ENCODE assay signal across 20 cellular contexts in the genomic region with DNA sequence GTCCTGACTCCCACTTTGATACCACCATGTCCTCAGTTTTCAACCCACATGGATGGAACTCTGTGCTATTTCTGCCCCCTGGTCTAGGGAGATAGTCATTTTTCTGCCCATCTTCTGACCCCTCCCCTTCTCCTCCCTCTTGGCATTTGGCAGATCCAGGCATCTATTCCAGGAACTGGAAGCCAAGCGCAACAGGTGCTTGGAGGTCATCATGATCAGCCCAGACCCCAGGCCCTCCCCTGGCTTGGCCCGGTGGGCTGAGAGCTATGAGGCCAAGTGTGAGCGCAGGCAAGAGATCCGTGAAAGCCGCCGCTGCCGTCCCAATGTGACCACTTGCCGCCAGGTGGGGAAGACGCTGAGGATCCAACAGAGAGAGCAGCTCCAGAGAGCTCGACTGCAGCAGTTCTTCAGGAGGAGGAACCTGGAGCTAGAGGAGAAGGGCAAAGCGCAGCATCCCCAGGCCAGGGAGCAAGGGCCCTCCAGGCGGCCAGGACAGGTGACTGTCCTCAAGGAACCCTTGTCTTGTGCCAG. TPM values are rescaled to one million over a fixed set of nuclear protein-coding genes. Genes with fewer than 3 reads are reported as not detected.
DNase-seq lines count a peak whose midpoint lies in the region; ATAC-seq and TF ChIP-seq lines count a peak whose summit lies in the region.
"Had no signal": no experiment of that assay in that cellular context is flagged by ENCODE, and none has a peak within 500 bp of the region (broad histone marks: within the 10 kb centered on the region; RNA-seq: fewer than 3 reads in every experiment).

No MANE protein-coding gene starts in this region.

- no peak overlapping the region for H3K27ac ChIP-seq in CD8-positive, alpha-beta memory T cell (ENCODE audit: low read depth, low read length)
- H3K27ac ChIP-seq in neural progenitor cell (no peak overlapping the region), vagina (no peak overlapping the region)
- H3K27ac ChIP-seq: A549, heart right ventricle, suprapubic skin had no signal

- H3K27me3 Mint-ChIP-seq in activated CD4-positive, alpha-beta T cell treated with anti-CD3 and anti-CD28 coated beads, Interleukin-2, amount 10 ng/mL, durations not matched to agents 7 days and 5 days, result no peaks in the 10 kb centered on the region
- no peaks in the 10 kb centered on the region for H3K27me3 Mint-ChIP-seq in CD8-positive, alpha-beta memory T cell
- no peaks in the 10 kb centered on the region for H3K27me3 Mint-ChIP-seq in activated naive CD8-positive, alpha-beta T cell treated with anti-CD3 and anti-CD28 coated beads, Interleukin-2, amount 10 ng/mL, durations not matched to agents 7 days and 5 days
- H3K27me3 Mint-ChIP-seq in neural progenitor cell (ENCODE audit: insufficient read depth, low read depth), result peaks cover 9% of the 10 kb centered on the region

- no peaks in the 10 kb centered on the region for H4K20me1 ChIP-seq in neural progenitor cell (ENCODE audit: low read depth)

- CTCF ChIA-PET in activated CD4-positive, alpha-beta T cell treated with anti-CD3 and anti-CD28 coated beads, Interleukin-2, amount 10 ng/mL, durations not matched to agents 7 days and 5 days (lab: Charles Lee), result interaction anchor here (1.0 to 4.4 kb wide), 5 partner anchors 9 to 67 kb away, joined by 3 to 21 read pairs (median 3); no protein-coding TSS in a partner anchor
- CTCF ChIA-PET in CD8-positive, alpha-beta memory T cell (lab: Charles Lee), result interaction anchor here (17.3 kb wide), 1 partner anchor 9 kb away, joined by 255 read pairs; a partner anchor contains a TSS

- H3K9me3 Mint-ChIP-seq in activated CD4-positive, alpha-beta T cell treated with anti-CD3 and anti-CD28 coated beads, Interleukin-2, amount 10 ng/mL, durations not matched to agents 7 days and 5 days, result no peaks in the 10 kb centered on the region
- H3K9me3 Mint-ChIP-seq in CD8-positive, alpha-beta memory T cell, result no peaks in the 10 kb centered on the region
- no peaks in the 10 kb centered on the region for H3K9me3 Mint-ChIP-seq in activated naive CD8-positive, alpha-beta T cell treated with anti-CD3 and anti-CD28 coated beads, Interleukin-2, amount 10 ng/mL, durations not matched to agents 7 days and 5 days
- no peaks in the 10 kb centered on the region for H3K9me3 Mint-ChIP-seq in neural progenitor cell
- H3K9me3 Mint-ChIP-seq: H9 had no signal

- peaks cover 74% of the 10 kb centered on the region for H3K4me1 Mint-ChIP-seq in activated CD4-positive, alpha-beta T cell treated with anti-CD3 and anti-CD28 coated beads, Interleukin-2, amount 10 ng/mL, durations not matched to agents 7 days and 5 days
- H3K4me1 Mint-ChIP-seq in CD8-positive, alpha-beta memory T cell, result peaks cover 73 to 82% (median 78%) of the 10 kb centered on the region in 3 donors
- H3K4me1 Mint-ChIP-seq in activated naive CD8-positive, alpha-beta T cell treated with anti-CD3 and anti-CD28 coated beads, Interleukin-2, amount 10 ng/mL, durations not matched to agents 7 days and 5 days, result peaks cover 65% of the 10 kb centered on the region
- no peaks in the 10 kb centered on the region for H3K4me1 Mint-ChIP-seq in neural progenitor cell
- H3K4me1 Mint-ChIP-seq: H9 had no signal

- DNase-seq in activated CD4-positive, alpha-beta T cell treated with anti-CD3 and anti-CD28 coated beads, Interleukin-2, amount 10 ng/mL, durations not matched to agents 7 days and 5 days, result no peak
- no peak for DNase-seq in activated CD4-positive, alpha-beta T cell treated with anti-CD3 and anti-CD28 coated beads for 48 hours
- no peak for DNase-seq in CD8-positive, alpha-beta memory T cell
- no peak for DNase-seq in activated naive CD8-positive, alpha-beta T cell treated with anti-CD3 and anti-CD28 coated beads, Interleukin-2, amount 10 ng/mL, durations not matched to agents 7 days and 5 days
- no peak for DNase-seq in neural progenitor cell (ENCODE audit: low spot score)
- DNase-seq in putamen (ENCODE audit: low spot score), result no peak
- DNase-seq in vagina (ENCODE audit: extremely low spot score in 2 of 2), result no peak
- no peak for DNase-seq in kidney tubule cell (ENCODE audit: low spot score)
- DNase-seq: activated CD8-positive, alpha-beta memory T cell treated with anti-CD3 and anti-CD28 coated beads for 24 hours; activated gamma-delta T cell treated with Interleukin-2 at 50 U/mL for 16 hours; C1 segment of cervical spinal cord; DMS53; H9; heart right ventricle; NCI-H1105; NCI-H2107; stimulated activated CD4-positive, alpha-beta T cell treated with anti-CD3 and anti-CD28 coated beads, Interleukin-4, amount 100 ng/mL, for 4 hours had no signal

- no peak for TF ChIP-seq POLR2A in vagina (IDR thresholded peaks at IDR 0.05)

- peaks cover 95% of the 10 kb centered on the region for H3K36me3 Mint-ChIP-seq in activated CD4-positive, alpha-beta T cell treated with anti-CD3 and anti-CD28 coated beads, Interleukin-2, amount 10 ng/mL, durations not matched to agents 7 days and 5 days (ENCODE audit: low read depth)
- H3K36me3 Mint-ChIP-seq in CD8-positive, alpha-beta memory T cell, result peaks cover 31 to 84% (median 42%) of the 10 kb centered on the region in 3 donors
- H3K36me3 Mint-ChIP-seq in activated naive CD8-positive, alpha-beta T cell treated with anti-CD3 and anti-CD28 coated beads, Interleukin-2, amount 10 ng/mL, durations not matched to agents 7 days and 5 days, result peaks cover 68% of the 10 kb centered on the region
- no peaks in the 10 kb centered on the region for H3K36me3 Mint-ChIP-seq in neural progenitor cell

- H3K4me1 ChIP-seq in CD8-positive, alpha-beta memory T cell (ENCODE audit: insufficient read depth, low read length), result peaks cover 79% of the 10 kb centered on the region
- H3K4me1 ChIP-seq in neural progenitor cell (no peaks in the 10 kb centered on the region), vagina (no peaks in the 10 kb centered on the region)
- H3K4me1 ChIP-seq: A549, suprapubic skin had no signal

- no peak overlapping the region for H3K4me2 ChIP-seq in neural progenitor cell
- H3K4me2 ChIP-seq: A549, smooth muscle cell had no signal

- H3K27me3 ChIP-seq in CD8-positive, alpha-beta memory T cell (ENCODE audit: insufficient read depth, low read length, poor library complexity, severe bottlenecking), result no peaks in the 10 kb centered on the region
- H3K27me3 ChIP-seq in neural progenitor cell (peaks cover 6% of the 10 kb centered on the region), vagina (no peaks in the 10 kb centered on the region)
- H3K27me3 ChIP-seq: heart right ventricle, suprapubic skin had no signal

- POLR2A ChIA-PET in activated CD4-positive, alpha-beta T cell treated with anti-CD3 and anti-CD28 coated beads, Interleukin-2, amount 10 ng/mL, durations not matched to agents 7 days and 5 days (lab: Charles Lee), result interaction anchor here (1.9 kb wide), 1 partner anchor 8 kb away, joined by 8 read pairs; no protein-coding TSS in a partner anchor
- POLR2A ChIA-PET in CD8-positive, alpha-beta memory T cell (lab: Charles Lee), result interaction anchor here (0.6 kb wide), 1 partner anchor 9 kb away, joined by 3 read pairs; no protein-coding TSS in a partner anchor
- POLR2A ChIA-PET in activated naive CD8-positive, alpha-beta T cell treated with anti-CD3 and anti-CD28 coated beads, Interleukin-2, amount 10 ng/mL, durations not matched to agents 7 days and 5 days (lab: Charles Lee), result interaction anchor here (2.0 to 14.9 kb wide), 3 partner anchors 9 to 11 kb away, joined by 5 to 488 read pairs (median 9); no protein-coding TSS in a partner anchor

- no peaks in the 10 kb centered on the region for H3K9me3 ChIP-seq in CD8-positive, alpha-beta memory T cell (ENCODE audit: low read length)
- H3K9me3 ChIP-seq in neural progenitor cell (ENCODE audit: low read depth) (no peaks in the 10 kb centered on the region), vagina (no peaks in the 10 kb centered on the region)
- H3K9me3 ChIP-seq: A549, heart right ventricle, suprapubic skin had no signal

- peak overlapping the region; percentile 91 for H3K4me3 Mint-ChIP-seq in activated CD4-positive, alpha-beta T cell treated with anti-CD3 and anti-CD28 coated beads, Interleukin-2, amount 10 ng/mL, durations not matched to agents 7 days and 5 days
- H3K4me3 Mint-ChIP-seq in CD8-positive, alpha-beta memory T cell, result peak overlapping the region; percentile 23 to 98 (median 55)
- H3K4me3 Mint-ChIP-seq in activated naive CD8-positive, alpha-beta T cell treated with anti-CD3 and anti-CD28 coated beads, Interleukin-2, amount 10 ng/mL, durations not matched to agents 7 days and 5 days, result peak overlapping the region; percentile 92
- H3K4me3 Mint-ChIP-seq in neural progenitor cell, result no peak overlapping the region
- H3K4me3 Mint-ChIP-seq: H9 had no signal

- no peaks in the 10 kb centered on the region for H3K79me2 ChIP-seq in neural progenitor cell (ENCODE audit: low read depth)

- no peak overlapping the region for H2AFZ ChIP-seq in neural progenitor cell (replicated peaks)

- peak overlapping the region; percentile 43 for H3K27ac Mint-ChIP-seq in activated CD4-positive, alpha-beta T cell treated with anti-CD3 and anti-CD28 coated beads, Interleukin-2, amount 10 ng/mL, durations not matched to agents 7 days and 5 days
- H3K27ac Mint-ChIP-seq in CD8-positive, alpha-beta memory T cell, result peak overlapping the region; percentile 71 to 98 (median 96)
- H3K27ac Mint-ChIP-seq in activated naive CD8-positive, alpha-beta T cell treated with anti-CD3 and anti-CD28 coated beads, Interleukin-2, amount 10 ng/mL, durations not matched to agents 7 days and 5 days, result peak overlapping the region; percentile 69
- H3K27ac Mint-ChIP-seq in neural progenitor cell, result peak overlapping the region; percentile 26
- H3K27ac Mint-ChIP-seq: H9 had no signal

- no peak for TF ChIP-seq CTCF in neural progenitor cell (IDR thresholded peaks at IDR 0.05)
- TF ChIP-seq CTCF in vagina (IDR thresholded peaks at IDR 0.05), result no peak

- intact Hi-C loops in vagina (cut with DNase I), result no loop called here

- peak overlapping the region; percentile 89 for H3K4me3 ChIP-seq in CD8-positive, alpha-beta memory T cell (ENCODE audit: low read length)
- H3K4me3 ChIP-seq in neural progenitor cell (no peak overlapping the region), vagina (no peak overlapping the region)
- H3K4me3 ChIP-seq: A549, heart right ventricle, smooth muscle cell, suprapubic skin had no signal

- no peaks in the 10 kb centered on the region for H3F3A ChIP-seq in neural progenitor cell (ENCODE audit: low read depth)

- ATAC-seq in activated naive CD8-positive, alpha-beta T cell treated with anti-CD3 and anti-CD28 coated beads, Interleukin-2, amount 10 ng/mL, durations not matched to agents 7 days and 5 days (ENCODE audit: low read depth), result no peak
- ATAC-seq: A549, heart right ventricle had no signal

- H3K9ac ChIP-seq in neural progenitor cell, result no peak overlapping the region

- peaks cover 50% of the 10 kb centered on the region for H3K36me3 ChIP-seq in CD8-positive, alpha-beta memory T cell (ENCODE audit: insufficient read depth, low read length)
- H3K36me3 ChIP-seq in neural progenitor cell (no peaks in the 10 kb centered on the region), vagina (no peaks in the 10 kb centered on the region)
- H3K36me3 ChIP-seq: suprapubic skin had no signal

RNA-seq across cellular contexts. Expression of a gene that starts 4.0 kb away (rescaled TPM):
- total RNA-seq in activated CD4-positive, alpha-beta T cell treated with anti-CD3 and anti-CD28 coated beads, Interleukin-2, amount 10 ng/mL, durations not matched to agents 7 days and 5 days, result 100 to 1,000 TPM; 426 to 434 TPM
- total RNA-seq in CD8-positive, alpha-beta memory T cell, result 100 to 1,000 TPM; 193 to 209 TPM
- polyA plus RNA-seq in CD8-positive, alpha-beta memory T cell, result 414 TPM
- 100 to 1,000 TPM; 392 to 403 TPM for total RNA-seq in activated naive CD8-positive, alpha-beta T cell treated with anti-CD3 and anti-CD28 coated beads, Interleukin-2, amount 10 ng/mL, durations not matched to agents 7 days and 5 days
- total RNA-seq in neural progenitor cell (ENCODE audit: low replicate concordance) (not detected in 2 replicates), vagina (7.1 TPM)
- total RNA-seq: H9 had no signal
- polyA plus RNA-seq: A549, smooth muscle cell had no signal

RNA-seq across cellular contexts. Expression of a gene that starts 24.5 kb away (rescaled TPM):
- 1 to 10 TPM; 1.9 to 2.0 TPM for total RNA-seq in activated CD4-positive, alpha-beta T cell treated with anti-CD3 and anti-CD28 coated beads, Interleukin-2, amount 10 ng/mL, durations not matched to agents 7 days and 5 days
- 1 to 10 TPM; 2.2 TPM for total RNA-seq in CD8-positive, alpha-beta memory T cell
- polyA plus RNA-seq in CD8-positive, alpha-beta memory T cell, result 0.35 TPM
- total RNA-seq in activated naive CD8-positive, alpha-beta T cell treated with anti-CD3 and anti-CD28 coated beads, Interleukin-2, amount 10 ng/mL, durations not matched to agents 7 days and 5 days, result 1 to 10 TPM; 2.2 to 2.8 TPM
- total RNA-seq in neural progenitor cell (ENCODE audit: low replicate concordance) (6.9 and 7.7 TPM in 2 replicates), vagina (2.0 TPM)

RNA-seq across cellular contexts. Expression of a gene that starts 46.0 kb away (rescaled TPM):
- not detected for total RNA-seq in activated CD4-positive, alpha-beta T cell treated with anti-CD3 and anti-CD28 coated beads, Interleukin-2, amount 10 ng/mL, durations not matched to agents 7 days and 5 days
- 1 to 10 TPM; 1.2 TPM for total RNA-seq in CD8-positive, alpha-beta memory T cell
- polyA plus RNA-seq in CD8-positive, alpha-beta memory T cell, result 1.0 TPM
- 1 to 10 TPM; 1.7 to 2.0 TPM for total RNA-seq in activated naive CD8-positive, alpha-beta T cell treated with anti-CD3 and anti-CD28 coated beads, Interleukin-2, amount 10 ng/mL, durations not matched to agents 7 days and 5 days
- total RNA-seq in neural progenitor cell (ENCODE audit: low replicate concordance) (0.34 and 3.3 TPM in 2 replicates), vagina (83.5 TPM)

RNA-seq across cellular contexts. Expression of a gene that starts 55.2 kb away (rescaled TPM):
- total RNA-seq in activated CD4-positive, alpha-beta T cell treated with anti-CD3 and anti-CD28 coated beads, Interleukin-2, amount 10 ng/mL, durations not matched to agents 7 days and 5 days, result 1 to 10 TPM; 1.5 TPM
- under 1 TPM; 0.59 to 0.80 TPM for total RNA-seq in CD8-positive, alpha-beta memory T cell
- 0.30 TPM for polyA plus RNA-seq in CD8-positive, alpha-beta memory T cell
- total RNA-seq in activated naive CD8-positive, alpha-beta T cell treated with anti-CD3 and anti-CD28 coated beads, Interleukin-2, amount 10 ng/mL, durations not matched to agents 7 days and 5 days, result not detected
- total RNA-seq in neural progenitor cell (ENCODE audit: low replicate concordance), result not detected in 2 replicates
- total RNA-seq in vagina, result 18.7 TPM
- total RNA-seq: H9, smooth muscle cell had no signal
- polyA plus RNA-seq: A549, smooth muscle cell had no signal

Comparison
In these comparisons a context has a peak if more than half of its experiments do, and no peak if none do; other contexts are left out.
1. H3K27ac Mint-ChIP-seq: peak in every context shown above with its lines; median percentile 96 in CD8-positive, alpha-beta memory T cell; 69 in activated naive CD8-positive, alpha-beta T cell treated with anti-CD3 and anti-CD28 coated beads, Interleukin-2, amount 10 ng/mL, durations not matched to agents 7 days and 5 days; 43 in activated CD4-positive, alpha-beta T cell treated with anti-CD3 and anti-CD28 coated beads, Interleukin-2, amount 10 ng/mL, durations not matched to agents 7 days and 5 days; 26 in neural progenitor cell.
2. RNA of a gene that starts 4.0 kb away (total RNA-seq): 426 to 434 TPM in activated CD4-positive, alpha-beta T cell treated with anti-CD3 and anti-CD28 coated beads, Interleukin-2, amount 10 ng/mL, durations not matched to agents 7 days and 5 days, 392 to 403 TPM in activated naive CD8-positive, alpha-beta T cell treated with anti-CD3 and anti-CD28 coated beads, Interleukin-2, amount 10 ng/mL, durations not matched to agents 7 days and 5 days and 193 to 209 TPM in CD8-positive, alpha-beta memory T cell; 7.1 TPM in vagina (single experiment) and not detected in neural progenitor cell; every median in the first group is over 10 times any median in the second.
3. RNA of a gene that starts 46.0 kb away (total RNA-seq): 83.5 TPM in vagina (single experiment); 0.34 to 3.3 TPM in neural progenitor cell, 1.7 to 2.0 TPM in activated naive CD8-positive, alpha-beta T cell treated with anti-CD3 and anti-CD28 coated beads, Interleukin-2, amount 10 ng/mL, durations not matched to agents 7 days and 5 days, 1.2 TPM in CD8-positive, alpha-beta memory T cell and not detected in activated CD4-positive, alpha-beta T cell treated with anti-CD3 and anti-CD28 coated beads, Interleukin-2, amount 10 ng/mL, durations not matched to agents 7 days and 5 days; every median in the first group is over 10 times any median in the second.